In the genomic region with DNA sequence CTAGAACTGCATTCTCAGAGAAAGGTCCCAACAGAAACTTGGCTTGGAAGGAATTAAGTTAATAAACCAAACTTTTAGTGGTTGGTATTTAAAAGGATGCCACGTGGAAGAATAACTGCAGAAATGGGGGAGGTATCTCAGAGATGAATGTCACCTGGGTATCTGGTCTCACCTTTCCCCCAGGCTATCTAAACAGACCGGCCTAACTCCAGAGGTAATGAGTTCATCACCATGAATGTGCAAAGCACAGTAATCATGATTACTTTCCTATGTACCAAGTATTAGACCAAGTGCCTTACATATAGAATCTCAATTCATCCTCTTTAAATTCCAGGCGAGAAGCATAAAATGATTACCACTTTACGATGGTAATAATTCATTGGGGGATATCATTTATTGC, we compare ENCODE assay signal across 16 cellular contexts.
"Had no signal": no experiment of that assay in that cellular context is flagged by ENCODE, and none has a peak within 500 bp of the region (broad histone marks: within the 10 kb centered on the region; RNA-seq: fewer than 3 reads in every experiment).

No MANE protein-coding gene starts in this region.

- H3K27ac ChIP-seq: parathyroid adenoma, thyroid gland, vagina had no signal

- H3K4me3 ChIP-seq: thyroid gland, vagina had no signal

- H3K4me3 Mint-ChIP-seq: activated CD8-positive, alpha-beta T cell treated with anti-CD3 and anti-CD28 coated beads for 36 hours; activated naive CD8-positive, alpha-beta T cell treated with anti-CD3 and anti-CD28 coated beads for 36 hours; activated T-cell treated with anti-CD3 and anti-CD28 coated beads, Interleukin-2, amount 50 U/mL, for 72 hours; endodermal cell; stimulated activated effector memory CD8-positive, alpha-beta T cell treated with anti-CD3 and anti-CD28 coated beads, Interleukin-12 subunit alpha, Interleukin-12 subunit beta, amount 100 ng/mL, for 72 hours; T-helper 17 cell; WTC11 had no signal

- DNase-seq: activated CD4-positive, alpha-beta T cell treated with anti-CD3 and anti-CD28 coated beads for 4 hours; activated CD8-positive, alpha-beta memory T cell treated with anti-CD3 and anti-CD28 coated beads, Interleukin-2, amount 50 U/mL, for 48 hours; activated CD8-positive, alpha-beta T cell treated with anti-CD3 and anti-CD28 coated beads for 36 hours; activated gamma-delta T cell treated with Interleukin-2 at 50 U/mL for 16 hours; activated naive CD8-positive, alpha-beta T cell treated with anti-CD3 and anti-CD28 coated beads for 36 hours; activated T-cell treated with anti-CD3 and anti-CD28 coated beads, Interleukin-2, amount 50 U/mL, for 72 hours; endodermal cell; hypothalamus; kidney glomerular epithelial cell; T-helper 17 cell; thyroid gland had no signal

- H2AFZ ChIP-seq: parathyroid adenoma had no signal

- H3K36me3 Mint-ChIP-seq: activated naive CD8-positive, alpha-beta T cell treated with anti-CD3 and anti-CD28 coated beads for 36 hours; stimulated activated effector memory CD8-positive, alpha-beta T cell treated with anti-CD3 and anti-CD28 coated beads, Interleukin-12 subunit alpha, Interleukin-12 subunit beta, amount 100 ng/mL, for 72 hours; WTC11 had no signal

- H3K36me3 ChIP-seq: thyroid gland, vagina had no signal

- H3K9me3 ChIP-seq: thyroid gland, vagina had no signal

- H3K9ac ChIP-seq: parathyroid adenoma had no signal

- H3K4me1 Mint-ChIP-seq: activated naive CD8-positive, alpha-beta T cell treated with anti-CD3 and anti-CD28 coated beads for 36 hours; endodermal cell; stimulated activated effector memory CD8-positive, alpha-beta T cell treated with anti-CD3 and anti-CD28 coated beads, Interleukin-12 subunit alpha, Interleukin-12 subunit beta, amount 100 ng/mL, for 72 hours; T-helper 17 cell had no signal

- ATAC-seq: activated CD8-positive, alpha-beta T cell treated with anti-CD3 and anti-CD28 coated beads for 36 hours; activated T-cell treated with anti-CD3 and anti-CD28 coated beads, Interleukin-2, amount 50 U/mL, for 72 hours; esophagus mucosa; stimulated activated effector memory CD8-positive, alpha-beta T cell treated with anti-CD3 and anti-CD28 coated beads, Interleukin-12 subunit alpha, Interleukin-12 subunit beta, amount 100 ng/mL, for 72 hours; T-helper 17 cell; WTC11 had no signal

- H3K9me3 Mint-ChIP-seq: activated CD8-positive, alpha-beta T cell treated with anti-CD3 and anti-CD28 coated beads for 36 hours; activated naive CD8-positive, alpha-beta T cell treated with anti-CD3 and anti-CD28 coated beads for 36 hours; activated T-cell treated with anti-CD3 and anti-CD28 coated beads, Interleukin-2, amount 50 U/mL, for 72 hours; endodermal cell had no signal

- H3K27ac Mint-ChIP-seq: activated CD8-positive, alpha-beta T cell treated with anti-CD3 and anti-CD28 coated beads for 36 hours; activated naive CD8-positive, alpha-beta T cell treated with anti-CD3 and anti-CD28 coated beads for 36 hours; activated T-cell treated with anti-CD3 and anti-CD28 coated beads, Interleukin-2, amount 50 U/mL, for 72 hours; endodermal cell; stimulated activated effector memory CD8-positive, alpha-beta T cell treated with anti-CD3 and anti-CD28 coated beads, Interleukin-12 subunit alpha, Interleukin-12 subunit beta, amount 100 ng/mL, for 72 hours; T-helper 17 cell; WTC11 had no signal

- H3K79me2 ChIP-seq: parathyroid adenoma had no signal

- H3K27me3 ChIP-seq: thyroid gland, vagina had no signal
